Comparison of ENCODE assay signal across 18 cellular contexts in the genomic region with DNA sequence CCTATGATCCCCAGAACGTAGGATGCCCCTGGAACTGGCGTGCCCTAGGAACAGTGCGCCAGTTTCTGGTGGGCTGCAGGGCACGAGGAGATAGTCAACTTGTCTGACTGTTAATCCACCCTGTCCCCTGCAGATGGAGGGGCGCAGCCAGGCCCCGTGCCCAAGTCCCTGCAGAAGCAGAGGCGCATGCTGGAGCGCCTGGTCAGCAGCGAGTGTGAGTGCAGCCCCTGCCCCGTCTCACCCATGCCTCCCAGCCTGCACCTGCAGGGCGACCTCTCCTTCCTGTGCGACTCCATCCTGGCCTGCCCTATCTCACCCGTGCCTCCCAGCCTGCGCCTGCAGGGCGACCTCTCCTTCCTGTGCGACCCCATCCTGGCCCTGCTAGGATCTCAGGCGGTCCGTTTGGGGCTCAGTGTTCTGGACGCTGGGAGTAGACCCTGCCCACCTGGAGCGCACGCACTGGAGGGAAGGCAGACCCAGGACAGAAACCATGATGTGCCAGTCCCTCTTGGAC. TPM values are rescaled to one million over a fixed set of nuclear protein-coding genes. Genes with fewer than 3 reads are reported as not detected.
DNase-seq lines count a peak whose midpoint lies in the region; ATAC-seq and TF ChIP-seq lines count a peak whose summit lies in the region.
"Had no signal": no experiment of that assay in that cellular context is flagged by ENCODE, and none has a peak within 500 bp of the region (broad histone marks: within the 10 kb centered on the region; RNA-seq: fewer than 3 reads in every experiment).

No MANE protein-coding gene starts in this region.

- no peak overlapping the region for H2AFZ ChIP-seq in neuronal stem cell (ENCODE audit: low read length)
- H2AFZ ChIP-seq: GM23248 had no signal

- H3K9ac ChIP-seq in neuronal stem cell (ENCODE audit: low read depth, low read length, poor library complexity): no peak overlapping the region
- H3K9ac ChIP-seq: GM23248 had no signal

- peak overlapping the region; percentile 42 for H3K14ac ChIP-seq in neuronal stem cell (ENCODE audit: low read length)

- H2AK5ac ChIP-seq in neuronal stem cell (ENCODE audit: low read depth, low read length): no peak overlapping the region

- WGBS in right cardiac atrium: 81% methylated on average over 21 of the region's 21 CpGs
- no CpG with 5 or more reads among the region's 21 CpGs for WGBS in gastroesophageal sphincter (ENCODE audit: low coverage in 1 of 2), 2 donors
- no CpG with 5 or more reads among the region's 21 CpGs for WGBS in neuronal stem cell (ENCODE audit: extremely low coverage in 2 of 2, insufficient read length in 2 of 2, insufficient replicate concordance in 1 of 2), 2 donors

- H2BK12ac ChIP-seq in neuronal stem cell (ENCODE audit: low read length): no peak overlapping the region

- no peak overlapping the region for H2BK15ac ChIP-seq in neuronal stem cell (ENCODE audit: low read length)

- H4K91ac ChIP-seq in neuronal stem cell (ENCODE audit: low read depth, low read length, poor library complexity): no peak overlapping the region

- DNase-seq in left ventricle myocardium superior (peak; percentile 33), right cardiac atrium (no peak), neuronal stem cell (ENCODE audit: low spot score) (no peak), WERI-Rb-1 (no peak), NCI-H2171 treated with DMSO at 0.1 percent for 48 hours (lab: John Stamatoyannopoulos, UW) (no peak)
- no peak for DNase-seq in stimulated activated CD8-positive, alpha-beta memory T cell treated with anti-CD3 and anti-CD28 coated beads, Interleukin-4, amount 100 ng/mL, for 48 hours
- DNase-seq: AML-193; Calu3; CD8-positive, alpha-beta T cell; DMS53; DND-41; EL; GM23248 had no signal

- no peak for TF ChIP-seq EP300 in gastroesophageal sphincter (IDR thresholded peaks at IDR 0.05)

- H3K27me3 ChIP-seq in right cardiac atrium (ENCODE audit: control insufficient read depth, insufficient read depth) (no peaks in the 10 kb centered on the region), gastroesophageal sphincter (no peaks in the 10 kb centered on the region), neuronal stem cell (ENCODE audit: control insufficient read depth in 3 of 3, insufficient read depth in 3 of 3, low read depth in 1 of 3, low read length in 3 of 3) (no peaks in the 10 kb centered on the region), WERI-Rb-1 (ENCODE audit: insufficient read depth, low read depth, severe bottlenecking) (no peaks in the 10 kb centered on the region)

- H3K27ac ChIP-seq in right cardiac atrium (ENCODE audit: low read length) (no peak overlapping the region), gastroesophageal sphincter (no peak overlapping the region), neuronal stem cell (replicated peaks; ENCODE audit: low read length) (no peak overlapping the region), WERI-Rb-1 (no peak overlapping the region)
- H3K27ac ChIP-seq: 22Rv1, A549, GM23248 had no signal

- no peak overlapping the region for H3K4ac ChIP-seq in neuronal stem cell (ENCODE audit: low read length)

- TF ChIP-seq POLR2A in gastroesophageal sphincter (IDR thresholded peaks at IDR 0.05): no peak

- no peak overlapping the region for H3K23ac ChIP-seq in neuronal stem cell (ENCODE audit: low read depth, low read length, poor library complexity)

- H2BK5ac ChIP-seq in neuronal stem cell (ENCODE audit: low read length): no peak overlapping the region

- H2BK120ac ChIP-seq in neuronal stem cell (ENCODE audit: low read depth, low read length): no peak overlapping the region

- no peak for TF ChIP-seq CTCF in gastroesophageal sphincter (IDR thresholded peaks at IDR 0.05)
- no peak for TF ChIP-seq CTCF in WERI-Rb-1 (IDR thresholded peaks at IDR 0.05; ENCODE audit: low read depth, low read length)

- peak overlapping the region; percentile 75 for H4K8ac ChIP-seq in neuronal stem cell (ENCODE audit: low read depth, low read length)

- peaks cover 0 to 100% of the 10 kb centered on the region in 2 donors for H3K36me3 ChIP-seq in gastroesophageal sphincter
- peaks cover 35 to 49% of the 10 kb centered on the region in 2 donors for H3K36me3 ChIP-seq in neuronal stem cell (replicated peaks in 1 of 2; ENCODE audit: control insufficient read depth in 2 of 2, insufficient read depth in 2 of 2, low read length in 2 of 2)
- peaks cover 46% of the 10 kb centered on the region for H3K36me3 ChIP-seq in WERI-Rb-1
- H3K36me3 ChIP-seq: HAP-1 had no signal

- H3K4me2 ChIP-seq in neuronal stem cell (ENCODE audit: insufficient read depth, low read length, poor library complexity, severe bottlenecking): no peak overlapping the region
- H3K4me2 ChIP-seq: A549 had no signal

- no peak overlapping the region for H3K18ac ChIP-seq in neuronal stem cell (ENCODE audit: low read length)

- H3K4me3 ChIP-seq in right cardiac atrium (ENCODE audit: low read length) (no peak overlapping the region), gastroesophageal sphincter (no peak overlapping the region), neuronal stem cell (ENCODE audit: low read length in 2 of 2) (no peak overlapping the region), WERI-Rb-1 (ENCODE audit: low read depth, low read length) (no peak overlapping the region)
- H3K4me3 ChIP-seq: A549, GM12878, GM23248, HAP-1 had no signal

- H3K9me3 ChIP-seq in right cardiac atrium (ENCODE audit: control insufficient read depth, low read length): no peaks in the 10 kb centered on the region
- no peaks in the 10 kb centered on the region for H3K9me3 ChIP-seq in gastroesophageal sphincter
- H3K9me3 ChIP-seq in neuronal stem cell (replicated peaks in 1 of 2; ENCODE audit: control insufficient read depth in 2 of 2, insufficient read depth in 1 of 2, low read depth in 1 of 2, low read length in 2 of 2): peaks cover 0 to 1% of the 10 kb centered on the region in 2 donors
- H3K9me3 ChIP-seq in WERI-Rb-1 (ENCODE audit: severe bottlenecking): no peaks in the 10 kb centered on the region
- H3K9me3 ChIP-seq: A549, HAP-1 had no signal

- H3K4me1 ChIP-seq in right cardiac atrium (ENCODE audit: control insufficient read depth, insufficient read depth, low read length) (no peaks in the 10 kb centered on the region), gastroesophageal sphincter (no peaks in the 10 kb centered on the region), neuronal stem cell (ENCODE audit: control insufficient read depth in 2 of 2, insufficient read depth in 1 of 2, low read depth in 1 of 2, low read length in 2 of 2) (no peaks in the 10 kb centered on the region)
- H3K4me1 ChIP-seq: A549, HAP-1 had no signal

- ATAC-seq in left ventricle myocardium superior: no peak
- no peak for ATAC-seq in right cardiac atrium
- ATAC-seq in gastroesophageal sphincter: peak; percentile 42
- ATAC-seq: CD8-positive, alpha-beta T cell; GM12878 had no signal

- no peaks in the 10 kb centered on the region for H3K79me1 ChIP-seq in neuronal stem cell (ENCODE audit: low read depth, low read length)

- intact Hi-C loops in left ventricle myocardium superior (cut with micrococcal nuclease) (no loop called here), right cardiac atrium (cut with DNase I) (no loop called here)

RNA-seq across cellular contexts. Expression of a gene that starts 22.2 kb away (rescaled TPM):
- total RNA-seq in left ventricle myocardium superior (70.5 TPM), right cardiac atrium (10 to 100 TPM; 47.9 to 76.6 (median 60.7) TPM), gastroesophageal sphincter (100 to 1,000 TPM in 2 of 4 donors, 10 to 100 TPM in 2; 95.7 to 137 (median 101) TPM)
- polyA plus RNA-seq in right cardiac atrium: 53.3 TPM
- 16.3 TPM for polyA plus RNA-seq in neuronal stem cell (2013, experiment 1 of 2)
- 16.4 TPM for polyA plus RNA-seq in neuronal stem cell (2013, experiment 2 of 2)
